8 cellular contexts compared by ENCODE assay signal in the genomic region with DNA sequence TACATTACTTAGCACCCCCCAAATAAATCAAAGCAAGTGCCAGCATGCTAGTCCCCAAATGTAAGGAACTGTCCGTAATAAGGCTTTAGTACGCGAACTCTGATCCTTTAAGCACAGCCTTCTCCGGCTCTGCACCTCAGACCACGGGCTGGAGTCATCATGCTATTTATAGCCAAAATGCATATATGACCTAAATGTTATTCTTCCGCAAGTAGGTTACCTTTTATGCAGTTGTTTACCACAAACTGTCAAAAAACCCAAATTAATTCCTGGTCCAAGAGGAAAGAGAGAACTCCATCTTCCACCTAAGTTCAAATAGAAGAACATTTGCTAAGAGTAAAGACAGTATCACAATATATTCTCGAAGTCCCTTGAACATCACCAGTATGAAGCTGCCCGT. TPM values are rescaled to one million over a fixed set of nuclear protein-coding genes. Genes with fewer than 3 reads are reported as not detected.
DNase-seq lines count a peak whose midpoint lies in the region; ATAC-seq, FAIRE-seq and TF ChIP-seq lines count a peak whose summit lies in the region.

No MANE protein-coding gene starts in this region.

- H3K79me1 ChIP-seq in H9 (ENCODE audit: insufficient read depth, low read depth, low read length, poor library complexity, severe bottlenecking): no peaks in the 10 kb centered on the region

- H3K27me3 ChIP-seq in H9 (ENCODE audit: insufficient read depth, low read length): no peaks in the 10 kb centered on the region; the same call in 1 of the 2 replicates
- H3K27me3 ChIP-seq in ovary: no peaks in the 10 kb centered on the region
- H3K27me3 ChIP-seq in ascending aorta: no peaks in the 10 kb centered on the region

- intact Hi-C loops in ovary (cut with DNase I) (no loop called here), ascending aorta (cut with DNase I) (loop anchor here (10.0 kb wide), 2 partner anchors 372 to 1958 kb away; a partner anchor contains a TSS)

- H2BK15ac ChIP-seq in H9 (ENCODE audit: low read depth, low read length): no peak overlapping the region

- no peaks in the 10 kb centered on the region; the same call in 1 of the 2 replicates for H3K79me2 ChIP-seq in H9 (ENCODE audit: insufficient read depth, low read length)

- no peak overlapping the region for H2BK120ac ChIP-seq in H9 (ENCODE audit: low read depth, low read length, poor library complexity, severe bottlenecking)

- H2BK12ac ChIP-seq in H9 (ENCODE audit: insufficient read length, low read depth, low read length): no peak overlapping the region

- H3K27me3 Mint-ChIP-seq in H9 (ENCODE audit: low read depth): peaks cover 16% of the 10 kb centered on the region

- H3K18ac ChIP-seq in H9 (ENCODE audit: insufficient read length, low read depth, low read length): no peak overlapping the region

- no peak overlapping the region for H4K91ac ChIP-seq in H9 (ENCODE audit: insufficient read length, low read depth, low read length)

- H4K8ac ChIP-seq in H9 (replicated peaks; ENCODE audit: insufficient read length, low read depth, low read length): no peak overlapping the region

- no peak overlapping the region for H3K14ac ChIP-seq in H9 (ENCODE audit: insufficient read depth, low read length)

- H3K9ac ChIP-seq in H9 (ENCODE audit: extremely low read depth, insufficient read length, low read length): no peak overlapping the region

- no peak for TF ChIP-seq POLR2A in ovary (IDR thresholded peaks at IDR 0.05)

- no peaks in the 10 kb centered on the region for H3K36me3 ChIP-seq in ovary
- no peaks in the 10 kb centered on the region for H3K36me3 ChIP-seq in ascending aorta

- H3K27ac Mint-ChIP-seq in H9: no peak overlapping the region

- no peak for TF ChIP-seq EP300 in ovary (IDR thresholded peaks at IDR 0.05)

- no peak overlapping the region for H3T11ph ChIP-seq in H9 (ENCODE audit: low read length)

- no peaks in the 10 kb centered on the region for H3K9me3 Mint-ChIP-seq in H9

- TF ChIP-seq CTCF in H9 (conservative IDR thresholded peaks at IDR 0.05) (no peak), ovary (IDR thresholded peaks at IDR 0.05) (no peak), ascending aorta (IDR thresholded peaks at IDR 0.05) (no peak)

- no peak overlapping the region for H3K56ac ChIP-seq in H9 (ENCODE audit: insufficient read length, low read depth, low read length)

- no peak overlapping the region for H3K4me3 ChIP-seq in ovary
- H3K4me3 ChIP-seq in ascending aorta: no peak overlapping the region

- no peak overlapping the region for H4K5ac ChIP-seq in H9 (ENCODE audit: insufficient read length, low read depth, low read length)

- ATAC-seq in GM18867 (IDR thresholded peaks at IDR 0.05; ENCODE audit: unreplicated experiment): no peak

- peak overlapping the region; percentile 84 for H3K4me2 ChIP-seq in H9 (ENCODE audit: insufficient read depth, insufficient read length, low read length)

- peaks cover 2% of the 10 kb centered on the region; the same call in 1 of the 2 replicates for H3K4me1 ChIP-seq in H9 (ENCODE audit: insufficient read depth, low read length)
- H3K4me1 ChIP-seq in ovary (ENCODE audit: insufficient read depth): peaks cover 32% of the 10 kb centered on the region
- H3K4me1 ChIP-seq in ascending aorta: peaks cover 0 to 11% of the 10 kb centered on the region in 2 donors

- no peak overlapping the region for H2AK5ac ChIP-seq in H9 (ENCODE audit: insufficient read length, low read length)

- H3K4me3 Mint-ChIP-seq in H9: peak overlapping the region; percentile 62 to 77

- H3K4ac ChIP-seq in H9 (ENCODE audit: low read depth, low read length): no peak overlapping the region

- no peak overlapping the region for H3K23ac ChIP-seq in H9 (ENCODE audit: insufficient read length, low read depth, low read length)

- no CpG with 5 or more reads among the region's 8 CpGs for WGBS in H9 (ENCODE audit: extremely low coverage, insufficient read length, low lambda C conversion rate)
- WGBS in ovary, 3 donors: 55 to 66% (median 65%) methylated on average over 8 of the region's 8 CpGs

- H3K36me3 Mint-ChIP-seq in H9 (ENCODE audit: insufficient read depth in 1 of 3, low read depth in 3 of 3): peaks cover 0 to 4% (median 0%) of the 10 kb centered on the region in 3 experiments; a peak in 1 of 7 replicates

- H2BK20ac ChIP-seq in H9 (ENCODE audit: low read depth, low read length, poor library complexity, severe bottlenecking): no peak overlapping the region

- H3K27ac ChIP-seq in H9 (ENCODE audit: insufficient read length, low read depth, low read length): no peak overlapping the region
- peak overlapping the region; percentile 0 to 62 for H3K27ac ChIP-seq in ovary
- H3K27ac ChIP-seq in ascending aorta: no peak overlapping the region

- no peak overlapping the region for H2AFZ ChIP-seq in H9 (ENCODE audit: low read length)

- peaks cover 11% of the 10 kb centered on the region for H3K23me2 ChIP-seq in H9 (ENCODE audit: insufficient read length, low read depth, low read length, poor library complexity, severe bottlenecking)

- H4K20me1 ChIP-seq in H9 (ENCODE audit: control insufficient read depth, insufficient read depth, insufficient read length): no peaks in the 10 kb centered on the region

- no peak for DNase-seq in H9
- DNase-seq in NCI-H69 (lab: John Stamatoyannopoulos, UW): peak; percentile 79
- no peak for DNase-seq in ovary
- no peak for DNase-seq in ascending aorta (ENCODE audit: low spot score in 2 of 2)
- DNase-seq in NCI-H1930 (lab: John Stamatoyannopoulos, UW): no peak
- no peak for DNase-seq in AG08396 (ENCODE audit: low spot score)

- peak; percentile 4 for FAIRE-seq in endometrium (lab: Jason Lieb, UNC)

- H3K9me3 ChIP-seq in H9 (ENCODE audit: control insufficient read depth, low read depth, low read length): no peaks in the 10 kb centered on the region
- no peaks in the 10 kb centered on the region for H3K9me3 ChIP-seq in ovary
- no peaks in the 10 kb centered on the region for H3K9me3 ChIP-seq in ascending aorta

- no peak overlapping the region for H2BK5ac ChIP-seq in H9 (ENCODE audit: insufficient read length, low read length)

- peaks cover 59 to 75% of the 10 kb centered on the region in 2 experiments for H3K4me1 Mint-ChIP-seq in H9

RNA-seq across cellular contexts. Expression of a gene that starts 42.7 kb away (rescaled TPM):
- 22.6 and 22.7 TPM in 2 replicates for total RNA-seq in H9 (2021)
- total RNA-seq in ovary: 100 to 1,000 TPM in 3 of 7 donors, 10 to 100 TPM in 4; 44.9 to 110 (median 99.9) TPM
- 10 to 100 TPM; 13.5 to 25.4 TPM for polyA plus RNA-seq in ovary
- total RNA-seq in ascending aorta: 21.6 TPM

Comparison
In these comparisons a context has a peak if more than half of its experiments do, and no peak if none do; other contexts are left out.
1. H3K27ac ChIP-seq: peak in ovary (2 of 2); none in H9 (single experiment) and ascending aorta (0 of 2).